10 cellular contexts compared by ENCODE assay signal in genomic region chr22:46027219-46028068, GRCh38. TPM values are rescaled to one million over a fixed set of nuclear protein-coding genes. Genes with fewer than 3 reads are reported as not detected.
DNase-seq lines count a peak whose midpoint lies in the region; ATAC-seq, FAIRE-seq and TF ChIP-seq lines count a peak whose summit lies in the region.
"Had no signal": no experiment of that assay in that cellular context is flagged by ENCODE, and none has a peak within 500 bp of the region (broad histone marks: within the 10 kb centered on the region; RNA-seq: fewer than 3 reads in every experiment).

No MANE protein-coding gene starts in this region.

- intact Hi-C loops in CD4-positive, alpha-beta memory T cell (cut with micrococcal nuclease) = no loop called here

- peaks cover 8% of the 10 kb centered on the region for H3K4me1 Mint-ChIP-seq in activated naive CD8-positive, alpha-beta T cell treated with anti-CD3 and anti-CD28 coated beads, Interleukin-2, amount 10 ng/mL, durations not matched to agents 7 days and 5 days
- peaks cover 12% of the 10 kb centered on the region for H3K4me1 Mint-ChIP-seq in activated naive CD8-positive, alpha-beta T cell treated with anti-CD3 and anti-CD28 coated beads for 36 hours
- peaks cover 20% of the 10 kb centered on the region for H3K4me1 Mint-ChIP-seq in nephron progenitor cell
- H3K4me1 Mint-ChIP-seq in CD4-positive, alpha-beta memory T cell = peaks cover 0 to 9% (median 2%) of the 10 kb centered on the region in 4 donors
- H3K4me1 Mint-ChIP-seq in activated CD4-positive, alpha-beta memory T cell treated with anti-CD3 and anti-CD28 coated beads, Interleukin-2, amount 10 ng/mL, durations not matched to agents 7 days and 5 days = peaks cover 4% of the 10 kb centered on the region

- no peak for FAIRE-seq in frontal cortex (lab: Jason Lieb, UNC)
- FAIRE-seq: D721Med had no signal

- DNase-seq in activated naive CD8-positive, alpha-beta T cell treated with anti-CD3 and anti-CD28 coated beads, Interleukin-2, amount 10 ng/mL, durations not matched to agents 7 days and 5 days = no peak
- DNase-seq in activated naive CD8-positive, alpha-beta T cell treated with anti-CD3 and anti-CD28 coated beads for 36 hours = no peak
- DNase-seq in frontal cortex (ENCODE audit: low spot score in 2 of 2) (peak; percentile 87 to 92), nephron progenitor cell (peak; percentile 68), SHP77 (lab: John Stamatoyannopoulos, UW) (no peak), WERI-Rb-1 (no peak)
- no peak for DNase-seq in CD4-positive, alpha-beta memory T cell
- DNase-seq in activated CD4-positive, alpha-beta memory T cell treated with anti-CD3 and anti-CD28 coated beads, Interleukin-2, amount 10 ng/mL, durations not matched to agents 7 days and 5 days = no peak
- DNase-seq: effector memory CD4-positive, alpha-beta T cell had no signal

- H3K36me3 ChIP-seq in CD4-positive, alpha-beta memory T cell (ENCODE audit: insufficient read depth, low read length) = no peaks in the 10 kb centered on the region
- H3K36me3 ChIP-seq in WERI-Rb-1 = no peaks in the 10 kb centered on the region

- no peak overlapping the region for H3K4me3 ChIP-seq in CD4-positive, alpha-beta memory T cell (ENCODE audit: low read length in 2 of 2)
- H3K4me3 ChIP-seq in WERI-Rb-1 (ENCODE audit: low read depth, low read length) = no peak overlapping the region

- no peaks in the 10 kb centered on the region for H3K9me3 ChIP-seq in CD4-positive, alpha-beta memory T cell (ENCODE audit: control insufficient read depth in 1 of 2, low read length in 2 of 2)
- H3K9me3 ChIP-seq in WERI-Rb-1 (ENCODE audit: severe bottlenecking) = no peaks in the 10 kb centered on the region

- H3K4me3 Mint-ChIP-seq in activated naive CD8-positive, alpha-beta T cell treated with anti-CD3 and anti-CD28 coated beads, Interleukin-2, amount 10 ng/mL, durations not matched to agents 7 days and 5 days = peak overlapping the region; percentile 40
- H3K4me3 Mint-ChIP-seq in activated naive CD8-positive, alpha-beta T cell treated with anti-CD3 and anti-CD28 coated beads for 36 hours = no peak overlapping the region
- H3K4me3 Mint-ChIP-seq in nephron progenitor cell = peak overlapping the region; percentile 73
- H3K4me3 Mint-ChIP-seq in CD4-positive, alpha-beta memory T cell = peak overlapping the region in 1 of 8 donors; percentile 16
- no peak overlapping the region for H3K4me3 Mint-ChIP-seq in activated CD4-positive, alpha-beta memory T cell treated with anti-CD3 and anti-CD28 coated beads, Interleukin-2, amount 10 ng/mL, durations not matched to agents 7 days and 5 days

- H3K27me3 ChIP-seq in CD4-positive, alpha-beta memory T cell (ENCODE audit: insufficient read depth, low read length) = peaks cover 19% of the 10 kb centered on the region
- H3K27me3 ChIP-seq in WERI-Rb-1 (ENCODE audit: insufficient read depth, low read depth, severe bottlenecking) = no peaks in the 10 kb centered on the region

- ATAC-seq in activated naive CD8-positive, alpha-beta T cell treated with anti-CD3 and anti-CD28 coated beads, Interleukin-2, amount 10 ng/mL, durations not matched to agents 7 days and 5 days (ENCODE audit: low read depth) = no peak

- CTCF ChIA-PET in CD4-positive, alpha-beta memory T cell (lab: Charles Lee; ENCODE audit: partially characterized antibody) = interaction anchor here (1.2 kb wide), 1 partner anchor 21 kb away, joined by 4 read pairs; no protein-coding TSS in a partner anchor
- CTCF ChIA-PET in activated CD4-positive, alpha-beta memory T cell treated with anti-CD3 and anti-CD28 coated beads, Interleukin-2, amount 10 ng/mL, durations not matched to agents 7 days and 5 days (lab: Charles Lee) = interaction anchor here (2.1 kb wide), 1 partner anchor 21 kb away, joined by 6 read pairs; no protein-coding TSS in a partner anchor

- no peaks in the 10 kb centered on the region for H3K36me3 Mint-ChIP-seq in activated naive CD8-positive, alpha-beta T cell treated with anti-CD3 and anti-CD28 coated beads, Interleukin-2, amount 10 ng/mL, durations not matched to agents 7 days and 5 days
- no peaks in the 10 kb centered on the region for H3K36me3 Mint-ChIP-seq in activated naive CD8-positive, alpha-beta T cell treated with anti-CD3 and anti-CD28 coated beads for 36 hours
- H3K36me3 Mint-ChIP-seq in nephron progenitor cell (ENCODE audit: low read depth) = no peaks in the 10 kb centered on the region
- no peaks in the 10 kb centered on the region for H3K36me3 Mint-ChIP-seq in CD4-positive, alpha-beta memory T cell
- H3K36me3 Mint-ChIP-seq in activated CD4-positive, alpha-beta memory T cell treated with anti-CD3 and anti-CD28 coated beads, Interleukin-2, amount 10 ng/mL, durations not matched to agents 7 days and 5 days (ENCODE audit: low read depth) = no peaks in the 10 kb centered on the region

- POLR2A ChIA-PET in activated naive CD8-positive, alpha-beta T cell treated with anti-CD3 and anti-CD28 coated beads, Interleukin-2, amount 10 ng/mL, durations not matched to agents 7 days and 5 days (lab: Charles Lee) = interaction anchor here (1.3 kb wide), 1 partner anchor 13 kb away, joined by 3 read pairs; no protein-coding TSS in a partner anchor
- POLR2A ChIA-PET in CD4-positive, alpha-beta memory T cell (lab: Charles Lee; ENCODE audit: partially characterized antibody) = no interaction called here
- POLR2A ChIA-PET in activated CD4-positive, alpha-beta memory T cell treated with anti-CD3 and anti-CD28 coated beads, Interleukin-2, amount 10 ng/mL, durations not matched to agents 7 days and 5 days (lab: Charles Lee) = interaction anchor here (1.7 to 1.8 kb wide), 2 partner anchors 9 to 14 kb away, joined by 6 to 7 read pairs; no protein-coding TSS in a partner anchor

- TF ChIP-seq CTCF in nephron progenitor cell (IDR thresholded peaks at IDR 0.05) (no peak), WERI-Rb-1 (IDR thresholded peaks at IDR 0.05; ENCODE audit: low read depth, low read length) (no peak)

- H3K9me3 Mint-ChIP-seq in activated naive CD8-positive, alpha-beta T cell treated with anti-CD3 and anti-CD28 coated beads, Interleukin-2, amount 10 ng/mL, durations not matched to agents 7 days and 5 days = no peaks in the 10 kb centered on the region
- no peaks in the 10 kb centered on the region for H3K9me3 Mint-ChIP-seq in activated naive CD8-positive, alpha-beta T cell treated with anti-CD3 and anti-CD28 coated beads for 36 hours
- H3K9me3 Mint-ChIP-seq in nephron progenitor cell = no peaks in the 10 kb centered on the region
- H3K9me3 Mint-ChIP-seq in CD4-positive, alpha-beta memory T cell = no peaks in the 10 kb centered on the region
- H3K9me3 Mint-ChIP-seq in activated CD4-positive, alpha-beta memory T cell treated with anti-CD3 and anti-CD28 coated beads, Interleukin-2, amount 10 ng/mL, durations not matched to agents 7 days and 5 days = no peaks in the 10 kb centered on the region

- no peaks in the 10 kb centered on the region for H3K4me1 ChIP-seq in CD4-positive, alpha-beta memory T cell (ENCODE audit: insufficient read depth, low read length)

- peaks cover 33% of the 10 kb centered on the region for H3K27me3 Mint-ChIP-seq in activated naive CD8-positive, alpha-beta T cell treated with anti-CD3 and anti-CD28 coated beads, Interleukin-2, amount 10 ng/mL, durations not matched to agents 7 days and 5 days
- H3K27me3 Mint-ChIP-seq in activated naive CD8-positive, alpha-beta T cell treated with anti-CD3 and anti-CD28 coated beads for 36 hours = peaks cover 37% of the 10 kb centered on the region
- H3K27me3 Mint-ChIP-seq in nephron progenitor cell (ENCODE audit: low read depth, poor library complexity) = peaks cover 78% of the 10 kb centered on the region
- H3K27me3 Mint-ChIP-seq in CD4-positive, alpha-beta memory T cell = peaks cover 31 to 35% of the 10 kb centered on the region in 2 donors
- H3K27me3 Mint-ChIP-seq in activated CD4-positive, alpha-beta memory T cell treated with anti-CD3 and anti-CD28 coated beads, Interleukin-2, amount 10 ng/mL, durations not matched to agents 7 days and 5 days = peaks cover 39% of the 10 kb centered on the region

- H3K27ac ChIP-seq in CD4-positive, alpha-beta memory T cell (ENCODE audit: low read depth, low read length) = no peak overlapping the region
- H3K27ac ChIP-seq in WERI-Rb-1 = no peak overlapping the region

- no peak overlapping the region for H3K27ac Mint-ChIP-seq in activated naive CD8-positive, alpha-beta T cell treated with anti-CD3 and anti-CD28 coated beads, Interleukin-2, amount 10 ng/mL, durations not matched to agents 7 days and 5 days
- H3K27ac Mint-ChIP-seq in activated naive CD8-positive, alpha-beta T cell treated with anti-CD3 and anti-CD28 coated beads for 36 hours = no peak overlapping the region
- H3K27ac Mint-ChIP-seq in nephron progenitor cell = no peak overlapping the region
- H3K27ac Mint-ChIP-seq in CD4-positive, alpha-beta memory T cell = no peak overlapping the region
- no peak overlapping the region for H3K27ac Mint-ChIP-seq in activated CD4-positive, alpha-beta memory T cell treated with anti-CD3 and anti-CD28 coated beads, Interleukin-2, amount 10 ng/mL, durations not matched to agents 7 days and 5 days

RNA-seq across cellular contexts. Expression of gene WNT7B, which starts 50.5 kb away (rescaled TPM):
- total RNA-seq in activated naive CD8-positive, alpha-beta T cell treated with anti-CD3 and anti-CD28 coated beads, Interleukin-2, amount 10 ng/mL, durations not matched to agents 7 days and 5 days = not detected
- total RNA-seq in activated naive CD8-positive, alpha-beta T cell treated with anti-CD3 and anti-CD28 coated beads for 36 hours = not detected
- 1.2 TPM for total RNA-seq in frontal cortex
- not detected for total RNA-seq in CD4-positive, alpha-beta memory T cell
- polyA plus RNA-seq in CD4-positive, alpha-beta memory T cell = not detected
- total RNA-seq in activated CD4-positive, alpha-beta memory T cell treated with anti-CD3 and anti-CD28 coated beads, Interleukin-2, amount 10 ng/mL, durations not matched to agents 7 days and 5 days = not detected

Comparison
In these comparisons a context has a peak if more than half of its experiments do, and no peak if none do; other contexts are left out.
1. H3K4me3 Mint-ChIP-seq: peak in activated naive CD8-positive, alpha-beta T cell treated with anti-CD3 and anti-CD28 coated beads, Interleukin-2, amount 10 ng/mL, durations not matched to agents 7 days and 5 days (single experiment) and nephron progenitor cell (single experiment); none in activated naive CD8-positive, alpha-beta T cell treated with anti-CD3 and anti-CD28 coated beads for 36 hours (single experiment) and activated CD4-positive, alpha-beta memory T cell treated with anti-CD3 and anti-CD28 coated beads, Interleukin-2, amount 10 ng/mL, durations not matched to agents 7 days and 5 days (single experiment).
2. DNase-seq: peak in frontal cortex (2 of 2) and nephron progenitor cell (single experiment); none in activated naive CD8-positive, alpha-beta T cell treated with anti-CD3 and anti-CD28 coated beads, Interleukin-2, amount 10 ng/mL, durations not matched to agents 7 days and 5 days (single experiment), activated naive CD8-positive, alpha-beta T cell treated with anti-CD3 and anti-CD28 coated beads for 36 hours (single experiment), SHP77 (0 of 2), CD4-positive, alpha-beta memory T cell (0 of 5), WERI-Rb-1 (single experiment) and activated CD4-positive, alpha-beta memory T cell treated with anti-CD3 and anti-CD28 coated beads, Interleukin-2, amount 10 ng/mL, durations not matched to agents 7 days and 5 days (single experiment).